In the genomic region with DNA sequence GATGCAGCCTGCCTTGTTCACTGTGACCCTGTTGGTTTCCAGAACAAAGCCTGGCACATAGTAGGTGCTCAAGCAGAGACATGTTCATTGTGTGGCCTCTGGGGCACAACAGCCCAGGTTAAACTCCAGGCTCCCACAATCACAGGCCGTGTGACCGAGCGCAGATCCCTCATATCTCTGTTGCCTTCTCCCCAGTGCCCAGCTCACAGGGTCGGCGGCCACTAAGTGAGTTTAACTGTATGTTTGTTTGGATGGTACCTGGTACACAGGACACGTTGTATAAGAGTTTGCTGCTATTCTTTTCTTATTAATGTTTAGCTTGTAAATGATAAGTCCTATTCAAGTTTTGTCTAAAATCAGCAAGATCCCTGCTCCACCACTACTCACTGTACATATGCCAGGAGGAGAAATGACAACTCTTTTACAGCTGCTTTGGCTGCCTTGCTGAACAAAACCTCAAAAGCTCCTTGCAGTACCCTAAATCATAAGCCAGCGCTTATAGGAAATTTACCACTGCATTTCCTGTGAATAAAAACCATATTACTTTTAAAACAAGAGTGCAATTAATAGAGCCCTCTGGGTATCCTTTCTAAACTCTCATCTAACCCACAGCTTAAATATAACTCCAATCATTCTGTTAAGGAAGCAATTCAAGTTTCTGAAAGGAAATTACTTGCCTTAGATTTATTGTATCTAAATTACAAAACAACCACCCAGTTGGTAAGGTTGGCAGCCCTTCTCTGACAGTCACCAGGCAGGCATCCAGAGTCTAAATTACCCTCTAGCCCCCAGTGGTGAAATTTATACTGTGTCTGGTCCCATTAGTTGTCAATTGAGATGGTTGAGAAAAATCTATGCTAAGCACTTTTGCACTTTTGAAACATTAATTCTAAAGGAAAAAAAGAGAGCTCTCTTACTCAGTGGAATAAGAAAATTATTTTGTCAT, we compare ENCODE assay signal across 1 cellular context.
TF ChIP-seq lines count a peak whose summit lies in the region.

No MANE protein-coding gene starts in this region.

TF ChIP-seq in WTC11, 78 proteins besides CTCF, POLR2A, EP300 and RAD21 (continued from another document):
- TF ChIP-seq, protein P1, sequence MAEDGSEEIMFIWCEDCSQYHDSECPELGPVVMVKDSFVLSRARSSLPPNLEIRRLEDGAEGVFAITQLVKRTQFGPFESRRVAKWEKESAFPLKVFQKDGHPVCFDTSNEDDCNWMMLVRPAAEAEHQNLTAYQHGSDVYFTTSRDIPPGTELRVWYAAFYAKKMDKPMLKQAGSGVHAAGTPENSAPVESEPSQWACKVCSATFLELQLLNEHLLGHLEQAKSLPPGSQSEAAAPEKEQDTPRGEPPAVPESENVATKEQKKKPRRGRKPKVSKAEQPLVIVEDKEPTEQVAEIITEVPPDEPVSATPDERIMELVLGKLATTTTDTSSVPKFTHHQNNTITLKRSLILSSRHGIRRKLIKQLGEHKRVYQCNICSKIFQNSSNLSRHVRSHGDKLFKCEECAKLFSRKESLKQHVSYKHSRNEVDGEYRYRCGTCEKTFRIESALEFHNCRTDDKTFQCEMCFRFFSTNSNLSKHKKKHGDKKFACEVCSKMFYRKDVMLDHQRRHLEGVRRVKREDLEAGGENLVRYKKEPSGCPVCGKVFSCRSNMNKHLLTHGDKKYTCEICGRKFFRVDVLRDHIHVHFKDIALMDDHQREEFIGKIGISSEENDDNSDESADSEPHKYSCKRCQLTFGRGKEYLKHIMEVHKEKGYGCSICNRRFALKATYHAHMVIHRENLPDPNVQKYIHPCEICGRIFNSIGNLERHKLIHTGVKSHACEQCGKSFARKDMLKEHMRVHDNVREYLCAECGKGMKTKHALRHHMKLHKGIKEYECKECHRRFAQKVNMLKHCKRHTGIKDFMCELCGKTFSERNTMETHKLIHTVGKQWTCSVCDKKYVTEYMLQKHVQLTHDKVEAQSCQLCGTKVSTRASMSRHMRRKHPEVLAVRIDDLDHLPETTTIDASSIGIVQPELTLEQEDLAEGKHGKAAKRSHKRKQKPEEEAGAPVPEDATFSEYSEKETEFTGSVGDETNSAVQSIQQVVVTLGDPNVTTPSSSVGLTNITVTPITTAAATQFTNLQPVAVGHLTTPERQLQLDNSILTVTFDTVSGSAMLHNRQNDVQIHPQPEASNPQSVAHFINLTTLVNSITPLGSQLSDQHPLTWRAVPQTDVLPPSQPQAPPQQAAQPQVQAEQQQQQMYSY (CRISPR knock-in tag; IDR thresholded peaks at IDR 0.05) = no peak
- TF ChIP-seq, protein P2, sequence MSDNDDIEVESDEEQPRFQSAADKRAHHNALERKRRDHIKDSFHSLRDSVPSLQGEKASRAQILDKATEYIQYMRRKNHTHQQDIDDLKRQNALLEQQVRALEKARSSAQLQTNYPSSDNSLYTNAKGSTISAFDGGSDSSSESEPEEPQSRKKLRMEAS (CRISPR knock-in tag; IDR thresholded peaks at IDR 0.05) = no peak
- TF ChIP-seq SOX15 (CRISPR knock-in tag; IDR thresholded peaks at IDR 0.05) = no peak
- TF ChIP-seq, protein P3, sequence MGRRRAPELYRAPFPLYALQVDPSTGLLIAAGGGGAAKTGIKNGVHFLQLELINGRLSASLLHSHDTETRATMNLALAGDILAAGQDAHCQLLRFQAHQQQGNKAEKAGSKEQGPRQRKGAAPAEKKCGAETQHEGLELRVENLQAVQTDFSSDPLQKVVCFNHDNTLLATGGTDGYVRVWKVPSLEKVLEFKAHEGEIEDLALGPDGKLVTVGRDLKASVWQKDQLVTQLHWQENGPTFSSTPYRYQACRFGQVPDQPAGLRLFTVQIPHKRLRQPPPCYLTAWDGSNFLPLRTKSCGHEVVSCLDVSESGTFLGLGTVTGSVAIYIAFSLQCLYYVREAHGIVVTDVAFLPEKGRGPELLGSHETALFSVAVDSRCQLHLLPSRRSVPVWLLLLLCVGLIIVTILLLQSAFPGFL (CRISPR knock-in tag; IDR thresholded peaks at IDR 0.05; ENCODE audit: borderline replicate concordance) = no peak
